ENCODE assay signal across 8 cellular contexts in genomic region chr18:46324556-46324955, GRCh38.
DNase-seq lines count a peak whose midpoint lies in the region; ATAC-seq and TF ChIP-seq lines count a peak whose summit lies in the region.

No MANE protein-coding gene starts in this region.

- H3F3A ChIP-seq in MM.1S (ENCODE audit: insufficient read depth, low read length), result no peaks in the 10 kb centered on the region

- H4K20me1 ChIP-seq in Karpas-422 (ENCODE audit: insufficient read depth, low read depth, low read length) (no peaks in the 10 kb centered on the region), hepatocyte (ENCODE audit: insufficient read depth, poor library complexity, severe bottlenecking) (no peaks in the 10 kb centered on the region), MM.1S (ENCODE audit: insufficient read depth, low read length) (no peaks in the 10 kb centered on the region)

- no peak overlapping the region for H3K4me3 Mint-ChIP-seq in endothelial cell (ENCODE audit: unreplicated experiment)

- H2AFZ ChIP-seq in Karpas-422 (ENCODE audit: low read length), result peak overlapping the region; percentile 44; the same call in 1 of the 2 replicates
- peak overlapping the region; percentile 18 for H2AFZ ChIP-seq in hepatocyte
- H2AFZ ChIP-seq in MM.1S (ENCODE audit: low read length), result no peak overlapping the region

- H3K27ac Mint-ChIP-seq in endothelial cell (ENCODE audit: unreplicated experiment), result no peak overlapping the region

- H3K4me3 ChIP-seq in Karpas-422 (ENCODE audit: low read length) (no peak overlapping the region), hepatocyte (no peak overlapping the region), MM.1S (ENCODE audit: low read length) (no peak overlapping the region)

- peaks cover 2% of the 10 kb centered on the region for H3K27me3 Mint-ChIP-seq in endothelial cell (ENCODE audit: unreplicated experiment)

- H3K36me3 ChIP-seq in Karpas-422 (ENCODE audit: insufficient read depth, low read length) (no peaks in the 10 kb centered on the region), hepatocyte (replicated peaks; ENCODE audit: insufficient read depth, low read depth) (no peaks in the 10 kb centered on the region), MM.1S (replicated peaks; ENCODE audit: insufficient read depth, low read length) (no peaks in the 10 kb centered on the region)

- H3K9me3 ChIP-seq in Karpas-422 (ENCODE audit: low read length), result no peaks in the 10 kb centered on the region
- H3K9me3 ChIP-seq in hepatocyte (ENCODE audit: low read depth), result no peaks in the 10 kb centered on the region
- H3K9me3 ChIP-seq in MM.1S (replicated peaks; ENCODE audit: insufficient read depth, low read length), result no peaks in the 10 kb centered on the region

- H3K9me2 ChIP-seq in Karpas-422 (replicated peaks; ENCODE audit: insufficient read depth, low read length) (no peaks in the 10 kb centered on the region), hepatocyte (replicated peaks; ENCODE audit: insufficient read depth) (no peaks in the 10 kb centered on the region), MM.1S (replicated peaks; ENCODE audit: insufficient read depth, low read length) (no peaks in the 10 kb centered on the region)

- no peak for TF ChIP-seq CTCF in hepatocyte (IDR thresholded peaks at IDR 0.05; ENCODE audit: poor library complexity)
- TF ChIP-seq CTCF in endothelial cell (IDR thresholded peaks at IDR 0.05; ENCODE audit: unreplicated experiment), result no peak
- no peak for TF ChIP-seq CTCF in MM.1S (IDR thresholded peaks at IDR 0.05; ENCODE audit: low read length)

- H3K27me3 ChIP-seq in Karpas-422 (ENCODE audit: low read length) (no peaks in the 10 kb centered on the region), hepatocyte (peaks cover 3% of the 10 kb centered on the region), MM.1S (replicated peaks; ENCODE audit: insufficient read depth, low read length) (no peaks in the 10 kb centered on the region)

- peaks cover 5% of the 10 kb centered on the region for H3K4me1 ChIP-seq in Karpas-422 (ENCODE audit: low read length)
- no peaks in the 10 kb centered on the region for H3K4me1 ChIP-seq in hepatocyte (ENCODE audit: insufficient read depth)
- H3K4me1 ChIP-seq in MM.1S (ENCODE audit: low read length), result no peaks in the 10 kb centered on the region

- H3K27ac ChIP-seq in Karpas-422 (ENCODE audit: low read length), result no peak overlapping the region
- H3K27ac ChIP-seq in hepatocyte, result no peak overlapping the region
- H3K27ac ChIP-seq in MM.1S (ENCODE audit: low read length), result no peak overlapping the region

- DNase-seq in DMS114 treated with DMSO at 0.1 percent for 48 hours (lab: John Stamatoyannopoulos, UW; ENCODE audit: unreplicated experiment) (peak; percentile 31), Karpas-422 (peak; percentile 63), SW480 (ENCODE audit: low spot score) (peak; percentile 26), hepatocyte (ENCODE audit: low spot score) (peak; percentile 40), endothelial cell (ENCODE audit: low spot score) (no peak), MM.1S (no peak)

- H3K9me3 Mint-ChIP-seq in endothelial cell (ENCODE audit: unreplicated experiment), result no peaks in the 10 kb centered on the region

- H3K4me2 ChIP-seq in Karpas-422 (ENCODE audit: low read depth, low read length, poor library complexity, severe bottlenecking) (no peak overlapping the region), hepatocyte (no peak overlapping the region), MM.1S (ENCODE audit: low read depth, low read length) (no peak overlapping the region)

- H3K4me1 Mint-ChIP-seq in endothelial cell (ENCODE audit: unreplicated experiment), result peaks cover 7% of the 10 kb centered on the region

- ATAC-seq in GM18511 (IDR thresholded peaks at IDR 0.05; ENCODE audit: unreplicated experiment) (no peak), HG03439 (IDR thresholded peaks at IDR 0.05; ENCODE audit: unreplicated experiment) (no peak)

- no peak overlapping the region for H3K9ac ChIP-seq in Karpas-422 (ENCODE audit: low read length)
- H3K9ac ChIP-seq in MM.1S (ENCODE audit: low read length), result no peak overlapping the region

- H3K79me2 ChIP-seq in Karpas-422 (ENCODE audit: low read length), result no peaks in the 10 kb centered on the region
- H3K79me2 ChIP-seq in hepatocyte, result no peaks in the 10 kb centered on the region
- H3K79me2 ChIP-seq in MM.1S (ENCODE audit: low read length), result no peaks in the 10 kb centered on the region

- no peaks in the 10 kb centered on the region for H3K36me3 Mint-ChIP-seq in endothelial cell (ENCODE audit: low read depth, unreplicated experiment)

- 64% methylated on average over 1 of the region's 1 CpG for WGBS in hepatocyte (ENCODE audit: low lambda C conversion rate, missing lambda C conversion rate)

Comparison
In these comparisons a context has a peak if more than half of its experiments do, and no peak if none do; other contexts are left out.
1. DNase-seq: peak in DMS114 treated with DMSO at 0.1 percent for 48 hours (single experiment), Karpas-422 (single experiment), SW480 (single experiment) and hepatocyte (single experiment); none in endothelial cell (single experiment) and MM.1S (single experiment).